23 cellular contexts compared by ENCODE assay signal in genomic region chr3:194117114-194117845, GRCh38. TPM values are rescaled to one million over a fixed set of nuclear protein-coding genes. Genes with fewer than 3 reads are reported as not detected.
DNase-seq lines count a peak whose midpoint lies in the region; TF ChIP-seq lines count a peak whose summit lies in the region.
"Had no signal": no experiment of that assay in that cellular context is flagged by ENCODE, and none has a peak within 500 bp of the region (broad histone marks: within the 10 kb centered on the region; RNA-seq: fewer than 3 reads in every experiment).

No MANE protein-coding gene starts in this region.

- no peak overlapping the region for H3K4me3 Mint-ChIP-seq in nephron
- no peak overlapping the region for H3K4me3 Mint-ChIP-seq in type B pancreatic cell
- H3K4me3 Mint-ChIP-seq: activated naive CD8-positive, alpha-beta T cell treated with anti-CD3 and anti-CD28 coated beads, Interleukin-2, amount 50 U/mL, for 24 hours had no signal

- H3K27me3 ChIP-seq in colonic mucosa, result no peaks in the 10 kb centered on the region
- H3K27me3 ChIP-seq in esophagus squamous epithelium, result peaks cover 0 to 26% (median 0%) of the 10 kb centered on the region in 4 donors
- H3K27me3 ChIP-seq: MG63 had no signal

- WGBS in esophagus squamous epithelium, 2 donors, result 74 to 76% methylated on average over 11 to 12 of the region's 12 CpGs

- DNase-seq in NCI-H2196 (lab: John Stamatoyannopoulos, UW; ENCODE audit: unreplicated experiment) (peak; percentile 49), NCI-H2196 treated with DMSO at 0.1 percent for 48 hours (lab: John Stamatoyannopoulos, UW; ENCODE audit: unreplicated experiment) (no peak), colonic mucosa (peak; percentile 90), type B pancreatic cell (ENCODE audit: extremely low spot score, unreplicated experiment) (no peak), esophagus squamous epithelium (lab: John Stamatoyannopoulos, UW) (no peak), islet precursor cell (no peak)
- no peak for DNase-seq in activated T-cell treated with anti-CD3 and anti-CD28 coated beads, Interleukin-2, amount 50 U/mL, for 48 hours
- DNase-seq: 8988T; activated CD4-positive, alpha-beta T cell treated with anti-CD3 and anti-CD28 coated beads for 4 hours; activated CD8-positive, alpha-beta memory T cell treated with anti-CD3 and anti-CD28 coated beads for 24 hours; activated gamma-delta T cell treated with Interleukin-2 at 50 U/mL for 16 hours; activated naive CD8-positive, alpha-beta T cell treated with anti-CD3 and anti-CD28 coated beads, Interleukin-2, amount 50 U/mL, for 24 hours; DMS 273 treated with DMSO at 0.1 percent for 48 hours; GOT3; hypothalamus; KBM-7; MG63; NCI-H1417; NCI-H2029 treated with DMSO at 0.1 percent for 48 hours; SHP77; stimulated activated naive CD8-positive, alpha-beta T cell treated with anti-CD3 and anti-CD28 coated beads, Interleukin-15, Interleukin-2, amounts not matched to agents 100 U/mL and 50 U/mL, for 24 hours had no signal

- H3K9me3 ChIP-seq in colonic mucosa (no peaks in the 10 kb centered on the region), esophagus squamous epithelium (no peaks in the 10 kb centered on the region)
- H3K9me3 ChIP-seq: MG63, thoracic aorta had no signal

- intact Hi-C loops in colonic mucosa (cut with DNase I) (no loop called here), esophagus squamous epithelium (cut with DNase I) (no loop called here)

- peak overlapping the region; percentile 42 to 76 (median 56) for H3K27ac Mint-ChIP-seq in nephron
- H3K27ac Mint-ChIP-seq in type B pancreatic cell, result peak overlapping the region; percentile 15
- H3K27ac Mint-ChIP-seq: activated naive CD8-positive, alpha-beta T cell treated with anti-CD3 and anti-CD28 coated beads, Interleukin-2, amount 50 U/mL, for 24 hours had no signal

- no peaks in the 10 kb centered on the region for H3K36me3 Mint-ChIP-seq in nephron (ENCODE audit: low read depth)
- no peaks in the 10 kb centered on the region for H3K36me3 Mint-ChIP-seq in type B pancreatic cell

- TF ChIP-seq CTCF in colonic mucosa (IDR thresholded peaks at IDR 0.05) (no peak), nephron (IDR thresholded peaks at IDR 0.05; ENCODE audit: unreplicated experiment in 3 of 3) (no peak), type B pancreatic cell (conservative IDR thresholded peaks at IDR 0.05) (no peak), esophagus squamous epithelium (IDR thresholded peaks at IDR 0.05) (no peak)

- no peak overlapping the region for H3K4me3 ChIP-seq in colonic mucosa
- H3K4me3 ChIP-seq in esophagus squamous epithelium, result no peak overlapping the region
- H3K4me3 ChIP-seq: MG63, thoracic aorta had no signal

- peak overlapping the region in 1 of 2 donors; percentile 35 for H3K9ac ChIP-seq in colonic mucosa (ENCODE audit: low read depth in 2 of 2, low read length in 2 of 2)

- no peak for TF ChIP-seq POLR2A in esophagus squamous epithelium (IDR thresholded peaks at IDR 0.05)

- H3K27ac ChIP-seq in colonic mucosa (peak overlapping the region; percentile 29), esophagus squamous epithelium (no peak overlapping the region)
- H3K27ac ChIP-seq: thoracic aorta had no signal

- H3K4me1 ChIP-seq in colonic mucosa, result peaks cover under 1% of the 10 kb centered on the region
- H3K4me1 ChIP-seq in esophagus squamous epithelium, result peaks cover 0 to 8% (median 0%) of the 10 kb centered on the region in 3 donors

- peaks cover 19% of the 10 kb centered on the region for H3K4me1 Mint-ChIP-seq in nephron
- peaks cover 37% of the 10 kb centered on the region for H3K4me1 Mint-ChIP-seq in type B pancreatic cell (ENCODE audit: unreplicated experiment)

- no peaks in the 10 kb centered on the region for H3K9me3 Mint-ChIP-seq in nephron
- H3K9me3 Mint-ChIP-seq in type B pancreatic cell, result peaks cover 4% of the 10 kb centered on the region
- H3K9me3 Mint-ChIP-seq: activated naive CD8-positive, alpha-beta T cell treated with anti-CD3 and anti-CD28 coated beads, Interleukin-2, amount 50 U/mL, for 24 hours had no signal

- H3K27me3 Mint-ChIP-seq in nephron (ENCODE audit: low read depth), result peaks cover 27% of the 10 kb centered on the region
- H3K27me3 Mint-ChIP-seq in type B pancreatic cell, result no peaks in the 10 kb centered on the region

- H3K36me3 ChIP-seq in colonic mucosa, result no peaks in the 10 kb centered on the region
- H3K36me3 ChIP-seq in esophagus squamous epithelium, result no peaks in the 10 kb centered on the region
- H3K36me3 ChIP-seq: MG63, thoracic aorta had no signal

RNA-seq across cellular contexts. Expression of gene HES1, which starts 18.7 kb away (rescaled TPM):
- total RNA-seq in colonic mucosa (100 to 1,000 TPM; 102 TPM), type B pancreatic cell (ENCODE audit: low replicate concordance) (100 and 180 TPM in 2 replicates), esophagus squamous epithelium (10 to 100 TPM; 38.6 to 92.1 (median 75.4) TPM)

Comparison
In these comparisons a context has a peak if more than half of its experiments do, and no peak if none do; other contexts are left out.
1. DNase-seq: peak in NCI-H2196 (single experiment) and colonic mucosa (single experiment); none in NCI-H2196 treated with DMSO at 0.1 percent for 48 hours (single experiment), type B pancreatic cell (single experiment), esophagus squamous epithelium (single experiment), activated T-cell treated with anti-CD3 and anti-CD28 coated beads, Interleukin-2, amount 50 U/mL, for 48 hours (0 of 2) and islet precursor cell (single experiment).